ENCODE assay signal across 26 cellular contexts in the genomic region with DNA sequence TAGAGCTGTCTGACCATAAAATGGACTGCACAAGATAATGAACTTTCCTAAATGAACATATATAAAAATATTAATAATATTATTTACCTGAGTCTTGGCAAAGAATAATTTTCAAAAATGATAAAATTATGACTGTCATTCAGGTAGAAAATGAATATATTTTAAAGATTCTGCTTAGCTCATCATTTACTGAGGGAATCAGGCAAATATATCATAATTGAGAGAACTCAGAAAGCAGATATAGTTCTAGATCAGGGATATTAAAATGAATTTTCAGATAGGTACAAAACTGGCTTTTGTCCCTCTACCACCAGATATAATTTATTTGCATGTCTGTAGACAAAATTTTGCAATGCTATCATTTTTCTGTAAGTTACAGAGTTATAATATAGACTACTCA.
"Had no signal": no experiment of that assay in that cellular context is flagged by ENCODE, and none has a peak within 500 bp of the region (broad histone marks: within the 10 kb centered on the region; RNA-seq: fewer than 3 reads in every experiment).

No MANE protein-coding gene starts in this region.

- DNase-seq: colonic mucosa; cortex of kidney; effector CD8-positive, alpha-beta T cell; effector memory CD8-positive, alpha-beta T cell; endodermal cell; erythroblast; esophagus squamous epithelium; foreskin fibroblast; foreskin melanocyte; gastrocnemius medialis; glutamatergic neuron; head of caudate nucleus; heart right ventricle; hippocampal formation; left cardiac atrium; left lung; left ventricle myocardium superior; lower lobe of right lung; mesenchymal stem cell; mucosa of descending colon; naive B cell had no signal

- ATAC-seq: effector memory CD8-positive, alpha-beta T cell; esophagus mucosa; gastrocnemius medialis; heart right ventricle; left cardiac atrium; left lung; left ventricle myocardium superior; lower lobe of right lung; mucosa of descending colon had no signal

- H3K4me3 ChIP-seq: colonic mucosa, esophagus squamous epithelium, gastrocnemius medialis, heart right ventricle, left lung, lower lobe of right lung, mucosa of descending colon had no signal

- H3K9me3 ChIP-seq: colonic mucosa, esophagus squamous epithelium, gastrocnemius medialis, left lung, lower lobe of right lung, mucosa of descending colon had no signal

- H3K4me1 ChIP-seq: colonic mucosa, gastrocnemius medialis, heart right ventricle, left lung, lower lobe of right lung had no signal

- H3K27me3 ChIP-seq: colonic mucosa, esophagus squamous epithelium, gastrocnemius medialis, left lung had no signal

- H3K27ac ChIP-seq: colonic mucosa, epithelial cell of prostate, esophagus squamous epithelium, gastrocnemius medialis, heart right ventricle, left lung, lower lobe of right lung had no signal

- H3K36me3 ChIP-seq: colonic mucosa, esophagus squamous epithelium, gastrocnemius medialis, heart right ventricle, left lung, lower lobe of right lung had no signal

- FAIRE-seq: endometrium, islet of Langerhans, keratinocyte had no signal
